Comparison of ENCODE assay signal across 8 cellular contexts in the genomic region with DNA sequence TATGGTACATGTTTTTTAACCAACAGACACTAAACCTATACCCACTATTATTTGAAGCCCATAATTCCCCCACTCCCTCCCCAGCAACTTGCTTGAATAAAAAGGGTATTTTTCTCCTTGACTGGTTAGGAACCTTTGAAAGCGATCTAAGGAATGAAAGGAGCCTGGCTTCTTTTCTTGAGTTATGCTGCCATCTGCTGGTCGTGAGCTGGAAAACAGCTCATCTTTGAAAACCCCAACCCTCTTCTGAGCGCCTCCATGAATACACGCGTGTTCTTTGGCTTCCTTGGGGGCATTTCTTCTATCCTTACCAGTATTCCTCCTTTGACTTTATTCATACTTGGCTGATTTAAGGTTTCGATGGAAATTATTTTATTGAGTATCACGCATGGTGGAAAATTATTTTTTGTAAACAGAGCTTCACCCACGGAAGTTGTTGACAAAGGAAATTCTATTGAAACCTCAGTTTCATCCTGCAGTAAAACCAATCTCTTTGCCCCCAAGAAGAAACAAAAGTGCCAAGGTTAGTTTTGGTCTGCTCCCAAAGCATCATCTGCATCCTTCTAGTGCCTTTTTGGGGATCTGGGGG.
A peak's percentile ranks its signal among the peaks of the same experiment; 100 is the strongest.
DNase-seq lines count a peak whose midpoint lies in the region; ATAC-seq lines count a peak whose summit lies in the region.

No MANE protein-coding gene starts in this region.

- H3K4me3 Mint-ChIP-seq in T-cell, result peak overlapping the region in 1 of 3 donors; percentile 36

- H3K4me1 ChIP-seq in right cardiac atrium (ENCODE audit: control insufficient read depth, insufficient read depth, low read length), result no peaks in the 10 kb centered on the region

- H3K27ac Mint-ChIP-seq in T-cell, result peak overlapping the region; percentile 48 to 53

- H3K36me3 Mint-ChIP-seq in T-cell, result no peaks in the 10 kb centered on the region

- intact Hi-C loops in right cardiac atrium (cut with DNase I), result loop anchor here (2.0 to 5.0 kb wide), 4 partner anchors 214 to 314 kb away; no protein-coding TSS in a partner anchor

- peaks cover 0 to 8% (median 4%) of the 10 kb centered on the region in 3 donors for H3K9me3 Mint-ChIP-seq in T-cell

- POLR2A ChIA-PET in T-cell (lab: Charles Lee), result interaction anchor here in 1 of 2 donors (0.6 kb wide), 1 partner anchor 981 kb away, joined by 4 read pairs; no protein-coding TSS in a partner anchor

- H3K9me3 ChIP-seq in right cardiac atrium (ENCODE audit: control insufficient read depth, low read length), result no peaks in the 10 kb centered on the region

- CTCF ChIA-PET in T-cell (lab: Charles Lee), result interaction anchor here (0.5 to 2.7 kb wide), 23 partner anchors 10 to 670 kb away, joined by 3 to 33 read pairs (median 4); a partner anchor contains a TSS

- no peak overlapping the region for H3K4me3 ChIP-seq in right cardiac atrium (ENCODE audit: low read length)
- H3K4me3 ChIP-seq in skeletal muscle cell (ENCODE audit: low read depth, low read length), result no peak overlapping the region

- peaks cover 10 to 14% of the 10 kb centered on the region in 2 donors for H3K27me3 Mint-ChIP-seq in T-cell

- 7% methylated on average over 8 of the region's 8 CpGs for WGBS in right cardiac atrium

- H3K27me3 ChIP-seq in right cardiac atrium (ENCODE audit: control insufficient read depth, insufficient read depth), result no peaks in the 10 kb centered on the region

- ATAC-seq in T-cell (replicated peaks in 1 of 4), result peak; percentile 48 to 72 (median 68)
- ATAC-seq in right cardiac atrium, result peak; percentile 68 to 74
- ATAC-seq in GM18870 (IDR thresholded peaks at IDR 0.05; ENCODE audit: unreplicated experiment), result no peak

- peak; percentile 71 to 75 for DNase-seq in AML-193 (lab: John Stamatoyannopoulos, UW)
- peak; percentile 24 for DNase-seq in GM19240 (ENCODE audit: insufficient read length, low spot score)
- peak; percentile 39 for DNase-seq in NCI-H1105 (lab: John Stamatoyannopoulos, UW)
- DNase-seq in T-cell, result peak in 32 of 34 experiments; percentile 8 to 58 (median 44)
- DNase-seq in amniotic stem cell (lab: John Stamatoyannopoulos, UW), result peak; percentile 46
- peak in 2 of 3 donors; percentile 39 to 74 for DNase-seq in right cardiac atrium
- DNase-seq in skeletal muscle cell (ENCODE audit: low read depth), result peak; percentile 12

- H3K4me1 Mint-ChIP-seq in T-cell, result peaks cover 0 to 9% (median 6%) of the 10 kb centered on the region in 3 donors

- no peak overlapping the region for H3K27ac ChIP-seq in right cardiac atrium (ENCODE audit: low read length)

Comparison
In these comparisons a context has a peak if more than half of its experiments do, and no peak if none do; other contexts are left out.
1. DNase-seq: peak in every context shown above with its lines; median percentile 73 in AML-193; 56 in right cardiac atrium; 46 in amniotic stem cell; 44 in T-cell; 39 in NCI-H1105; 24 in GM19240; 12 in skeletal muscle cell.